Comparison of ENCODE assay signal across 27 cellular contexts in genomic region chr18:9319333-9319732, GRCh38.
"Had no signal": no experiment of that assay in that cellular context is flagged by ENCODE, and none has a peak within 500 bp of the region (broad histone marks: within the 10 kb centered on the region; RNA-seq: fewer than 3 reads in every experiment).

No MANE protein-coding gene starts in this region.

- H3K27ac ChIP-seq: adrenal gland, ascending aorta, left ventricle myocardium inferior, suprapubic skin, tibial artery, VCaP had no signal

- H3K4me3 ChIP-seq: adrenal gland, ascending aorta, left ventricle myocardium inferior, mucosa of descending colon, suprapubic skin, tibial artery had no signal

- FAIRE-seq: frontal cortex, TTC549 had no signal

- DNase-seq: activated CD4-positive, alpha-beta T cell treated with anti-CD3 and anti-CD28 coated beads for 48 hours; activated CD4-positive, alpha-beta T cell treated with anti-CD3 and anti-CD28 coated beads, Interleukin-2, amount 50 U/mL, for 48 hours; activated CD8-positive, alpha-beta memory T cell treated with anti-CD3 and anti-CD28 coated beads, Interleukin-2, amount 50 U/mL, for 4 hours; activated effector memory CD4-positive, alpha-beta T cell treated with anti-CD3 and anti-CD28 coated beads, Interleukin-2, amount 50 U/mL, for 16 hours; activated naive CD4-positive, alpha-beta T cell treated with anti-CD3 and anti-CD28 coated beads for 36 hours; activated naive CD8-positive, alpha-beta T cell treated with anti-CD3 and anti-CD28 coated beads for 36 hours; activated T-cell treated with anti-CD3 and anti-CD28 coated beads, Interleukin-2, amount 50 U/mL, for 1 hour; adrenal gland; central memory CD4-positive, alpha-beta T cell; endodermal cell; glutamatergic neuron; islet precursor cell; left ventricle myocardium inferior; mucosa of descending colon; posterior cingulate gyrus; right cardiac atrium; stimulated activated CD4-positive, alpha-beta T cell treated with anti-CD3 and anti-CD28 coated beads, Interleukin-15, amount 100 ng/mL, for 24 hours; stimulated activated CD4-positive, alpha-beta T cell treated with anti-CD3 and anti-CD28 coated beads, Interleukin-2, amount 100 ng/mL, for 24 hours; stimulated activated naive CD4-positive, alpha-beta T cell; tibial artery had no signal

- H3K9me3 ChIP-seq: ascending aorta, left ventricle myocardium inferior, mucosa of descending colon, suprapubic skin, tibial artery had no signal

- H3K36me3 ChIP-seq: adrenal gland, ascending aorta, left ventricle myocardium inferior, suprapubic skin, tibial artery had no signal

- ATAC-seq: esophagus mucosa; mucosa of descending colon; natural killer cell treated with Interleukin-12 subunit alpha and Interleukin-12 subunit beta and Interleukin-15 and Interleukin-18, amount 100 ng/mL, for 72 hours; right cardiac atrium had no signal

- H3K4me1 ChIP-seq: adrenal gland, ascending aorta, left ventricle myocardium inferior, suprapubic skin, tibial artery had no signal

- H3K27me3 ChIP-seq: adrenal gland, ascending aorta, suprapubic skin, tibial artery had no signal
